18 cellular contexts compared by ENCODE assay signal in the genomic region with DNA sequence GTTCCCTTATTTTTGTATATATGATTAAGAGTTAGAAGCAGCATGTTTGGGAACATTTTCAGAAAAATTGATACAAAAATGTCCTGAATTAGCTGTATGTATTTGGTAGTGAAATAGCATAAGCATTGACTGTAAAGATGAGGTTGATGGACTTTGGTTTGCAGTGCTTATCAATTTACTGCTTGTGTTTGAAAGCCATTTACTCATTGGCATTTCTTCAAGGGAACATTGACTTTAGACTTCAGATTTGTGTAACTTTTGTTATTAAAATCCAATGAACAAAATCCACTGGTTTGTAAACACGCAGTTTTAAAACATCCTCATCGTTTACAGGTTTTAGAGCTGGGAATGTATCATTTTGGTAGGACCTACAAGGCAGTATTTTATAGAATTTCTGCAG.
"Had no signal": no experiment of that assay in that cellular context is flagged by ENCODE, and none has a peak within 500 bp of the region (broad histone marks: within the 10 kb centered on the region; RNA-seq: fewer than 3 reads in every experiment).

No MANE protein-coding gene starts in this region.

- H3K27me3 ChIP-seq: neutrophil, right atrium auricular region, sigmoid colon, spleen had no signal

- H3K79me2 ChIP-seq: parathyroid adenoma had no signal

- H3K27ac ChIP-seq: left ventricle myocardium inferior, lower lobe of right lung, neutrophil, parathyroid adenoma, prostate gland, right atrium auricular region, sigmoid colon, spleen, thoracic aorta had no signal

- H3K4me3 ChIP-seq: left ventricle myocardium inferior, lower lobe of right lung, prostate gland, right atrium auricular region, sigmoid colon, spleen, thoracic aorta had no signal

- H3K27ac Mint-ChIP-seq: natural killer cell treated with Interleukin-12 subunit alpha and Interleukin-12 subunit beta and Interleukin-15 and Interleukin-18, amount 100 ng/mL, for 72 hours; stimulated activated naive CD8-positive, alpha-beta T cell treated with anti-CD3 and anti-CD28 coated beads, Interleukin-15, Interleukin-2, amounts not matched to agents 100 ng/mL and 50 ng/mL, for 24 hours; type B pancreatic cell had no signal

- H2AFZ ChIP-seq: parathyroid adenoma had no signal

- H3K4me3 Mint-ChIP-seq: effector memory CD8-positive, alpha-beta T cell; natural killer cell treated with Interleukin-12 subunit alpha and Interleukin-12 subunit beta and Interleukin-15 and Interleukin-18, amount 100 ng/mL, for 72 hours; neural crest cell; stimulated activated memory B cell treated with anti-CD40 and anti-IgM and Interleukin-4, amounts not matched to agents 10 μg/mL and 1 μg/mL and 100 μg/mL, for 72 hours; stimulated activated naive CD8-positive, alpha-beta T cell treated with anti-CD3 and anti-CD28 coated beads, Interleukin-15, Interleukin-2, amounts not matched to agents 100 ng/mL and 50 ng/mL, for 24 hours; type B pancreatic cell had no signal

- H3K9me3 ChIP-seq: left ventricle myocardium inferior, lower lobe of right lung, neutrophil, prostate gland, right atrium auricular region, sigmoid colon, spleen, thoracic aorta had no signal

- H3K9me3 Mint-ChIP-seq: effector memory CD8-positive, alpha-beta T cell; natural killer cell treated with Interleukin-12 subunit alpha and Interleukin-12 subunit beta and Interleukin-15 and Interleukin-18, amount 100 ng/mL, for 72 hours; neural crest cell; stimulated activated memory B cell treated with anti-CD40 and anti-IgM and Interleukin-4, amounts not matched to agents 10 μg/mL and 1 μg/mL and 100 μg/mL, for 72 hours had no signal

- ATAC-seq: effector memory CD8-positive, alpha-beta T cell; lower lobe of right lung; natural killer cell treated with Interleukin-12 subunit alpha and Interleukin-12 subunit beta and Interleukin-15 and Interleukin-18, amount 100 ng/mL, for 72 hours; stimulated activated memory B cell treated with anti-CD40 and anti-IgM and Interleukin-4, amounts not matched to agents 10 μg/mL and 1 μg/mL and 100 μg/mL, for 72 hours had no signal

- H3K36me3 Mint-ChIP-seq: natural killer cell treated with Interleukin-12 subunit alpha and Interleukin-12 subunit beta and Interleukin-15 and Interleukin-18, amount 100 ng/mL, for 72 hours; type B pancreatic cell had no signal

- H3K9ac ChIP-seq: parathyroid adenoma had no signal

- H3K4me1 ChIP-seq: left ventricle myocardium inferior, lower lobe of right lung, parathyroid adenoma, prostate gland, right atrium auricular region, sigmoid colon had no signal

- H3K4me1 Mint-ChIP-seq: neural crest cell had no signal

- H3K27me3 Mint-ChIP-seq: effector memory CD8-positive, alpha-beta T cell; natural killer cell treated with Interleukin-12 subunit alpha and Interleukin-12 subunit beta and Interleukin-15 and Interleukin-18, amount 100 ng/mL, for 72 hours; stimulated activated memory B cell treated with anti-CD40 and anti-IgM and Interleukin-4, amounts not matched to agents 10 μg/mL and 1 μg/mL and 100 μg/mL, for 72 hours; stimulated activated naive CD8-positive, alpha-beta T cell treated with anti-CD3 and anti-CD28 coated beads, Interleukin-15, Interleukin-2, amounts not matched to agents 100 ng/mL and 50 ng/mL, for 24 hours; type B pancreatic cell had no signal

- H3K36me3 ChIP-seq: prostate gland, thoracic aorta had no signal

- DNase-seq: cortex of kidney; effector memory CD8-positive, alpha-beta T cell; erythroblast; left ventricle myocardium inferior; lower lobe of right lung; sigmoid colon; spleen; stimulated activated CD4-positive, alpha-beta T cell treated with anti-CD3 and anti-CD28 coated beads, Interleukin-4, amount 100 ng/mL, for 4 hours had no signal
